In the genomic region with DNA sequence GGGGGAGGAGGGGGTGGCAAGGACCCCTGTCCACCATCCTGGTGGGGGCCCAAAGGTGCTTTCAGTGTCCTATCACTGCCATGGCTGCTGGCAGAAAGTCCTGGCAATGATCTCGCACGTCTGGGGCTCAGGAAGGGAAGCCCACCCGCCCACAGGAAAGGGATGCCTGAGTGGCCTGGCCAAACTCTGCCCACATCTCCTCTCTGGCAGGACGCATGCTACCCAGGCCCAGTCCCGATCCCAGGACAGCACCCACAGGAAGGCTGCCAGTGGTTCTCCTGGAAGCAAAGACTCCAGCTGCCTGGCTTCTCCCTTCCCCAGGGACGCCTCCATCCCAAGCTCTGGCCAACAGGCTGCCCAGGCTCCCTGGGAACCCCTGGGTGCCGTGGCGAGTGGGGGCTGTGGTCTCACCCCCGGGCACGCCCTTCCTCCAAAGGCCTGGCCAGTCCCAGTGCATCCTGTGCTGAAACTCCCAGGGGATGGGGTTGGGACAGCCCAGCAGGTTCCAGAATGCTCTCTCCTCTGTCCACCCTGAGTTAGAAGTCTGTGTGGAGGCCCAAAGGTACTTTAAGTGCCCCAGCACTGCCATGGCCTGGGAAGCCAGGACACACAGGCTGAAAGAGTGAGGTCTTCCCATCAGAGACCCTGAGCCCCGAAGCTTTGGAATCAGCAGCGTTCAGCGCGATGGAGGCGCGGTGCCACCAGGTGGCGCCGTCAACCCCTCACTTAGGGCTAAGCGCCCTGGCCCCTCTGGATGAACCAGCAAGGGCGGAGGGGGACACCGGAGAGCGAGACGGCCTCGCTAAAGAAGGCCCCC, we compare ENCODE assay signal across 8 cellular contexts. TPM values are rescaled to one million over a fixed set of nuclear protein-coding genes. Genes with fewer than 3 reads are reported as not detected.
DNase-seq lines count a peak whose midpoint lies in the region; ATAC-seq and TF ChIP-seq lines count a peak whose summit lies in the region.

No MANE protein-coding gene starts in this region.

- TF ChIP-seq CTCF in SK-N-SH (IDR thresholded peaks at IDR 0.05): peak; percentile 98

- no peak for TF ChIP-seq EP300 in SK-N-SH (IDR thresholded peaks at IDR 0.05; ENCODE audit: borderline replicate concordance in 1 of 2, low read depth in 1 of 2, low read length in 1 of 2)

- no peak overlapping the region for H3K27ac ChIP-seq in SK-N-SH (ENCODE audit: low read depth in 2 of 2, low read length in 1 of 2)
- no peak overlapping the region for H3K27ac ChIP-seq in aorta (ENCODE audit: low read depth in 1 of 2, low read length in 2 of 2)

- H3K9me2 ChIP-seq in SK-N-SH: no peaks in the 10 kb centered on the region

- H3F3A ChIP-seq in SK-N-SH (replicated peaks; ENCODE audit: insufficient read depth): no peaks in the 10 kb centered on the region

- no peaks in the 10 kb centered on the region for H4K20me1 ChIP-seq in SK-N-SH (ENCODE audit: insufficient read depth)

- no peaks in the 10 kb centered on the region for H3K79me2 ChIP-seq in SK-N-SH (ENCODE audit: insufficient read depth)

- no peaks in the 10 kb centered on the region for H3K27me3 ChIP-seq in SK-N-SH (ENCODE audit: insufficient read depth)
- H3K27me3 ChIP-seq in aorta (ENCODE audit: control insufficient read depth in 1 of 2, insufficient read depth in 2 of 2, low read length in 1 of 2): no peaks in the 10 kb centered on the region

- H3K9ac ChIP-seq in SK-N-SH: no peak overlapping the region

- no peaks in the 10 kb centered on the region for H3K9me3 ChIP-seq in SK-N-SH
- H3K9me3 ChIP-seq in aorta (ENCODE audit: control insufficient read depth, low read length): no peaks in the 10 kb centered on the region

- H3K36me3 ChIP-seq in SK-N-SH (replicated peaks in 1 of 2; ENCODE audit: control insufficient read depth in 1 of 2, insufficient read depth in 2 of 2, low read length in 1 of 2) (no peaks in the 10 kb centered on the region), aorta (ENCODE audit: control insufficient read depth in 1 of 2, insufficient read depth in 2 of 2, low read length in 1 of 2) (no peaks in the 10 kb centered on the region)

- POLR2A ChIA-PET in SK-N-SH (lab: Yijun Ruan, JAX): interaction anchor here (0.6 kb wide), 2 partner anchors 30 to 184 kb away, joined by 3 to 6 read pairs; a partner anchor contains a TSS

- 15% methylated on average over 14 of the region's 24 CpGs for WGBS in SK-N-SH (ENCODE audit: low lambda C conversion rate)
- WGBS in aorta, 2 donors: 8 to 9% methylated on average over 24 of the region's 24 CpGs

- H2AFZ ChIP-seq in SK-N-SH (ENCODE audit: low read depth): no peak overlapping the region

- TF ChIP-seq RAD21 in SK-N-SH (IDR thresholded peaks at IDR 0.05; ENCODE audit: low read length): peak; percentile 91

- H3K4me3 ChIP-seq in SK-N-SH (ENCODE audit: low read depth in 2 of 2, low read length in 1 of 2) (peak overlapping the region in 1 of 2 experiments; percentile 4; a peak in 1 of 4 replicates), aorta (ENCODE audit: low read length in 2 of 2) (no peak overlapping the region)

- peak; percentile 63 to 74 for DNase-seq in NCI-H2081 (lab: John Stamatoyannopoulos, UW)
- no peak for DNase-seq in NCI-H2081 treated with DMSO at 0.1 percent for 48 hours (lab: John Stamatoyannopoulos, UW)
- DNase-seq in Kasumi-1 (lab: John Stamatoyannopoulos, UW): peak; percentile 42 to 57
- DNase-seq in SK-N-SH: peak; percentile 96
- DNase-seq in activated naive CD4-positive, alpha-beta T cell treated with anti-CD3 and anti-CD28 coated beads, Interleukin-2, amount 50 U/mL, for 16 hours: peak; percentile 74
- DNase-seq in Right ventricle myocardium superior: peak; percentile 81
- DNase-seq in renal cortical epithelial cell (ENCODE audit: low read depth): peak; percentile 15
- peak; percentile 78 to 93 for DNase-seq in aorta

- H3K4me1 ChIP-seq in SK-N-SH (ENCODE audit: control insufficient read depth in 1 of 2, insufficient read depth in 2 of 2, low read depth in 1 of 2, low read length in 1 of 2) (peaks cover 0 to 10% of the 10 kb centered on the region in 2 experiments; a peak in 1 of 4 replicates), aorta (ENCODE audit: control insufficient read depth in 1 of 2, insufficient read depth in 2 of 2, low read length in 2 of 2) (no peaks in the 10 kb centered on the region)

- H3K4me2 ChIP-seq in SK-N-SH: no peak overlapping the region

- intact Hi-C loops in Right ventricle myocardium superior (cut with DNase I) (loop anchor here (5.0 kb wide), 2 partner anchors 234 to 284 kb away; no protein-coding TSS in a partner anchor), aorta (cut with DNase I) (loop anchor here (1.0 to 5.0 kb wide), 2 partner anchors 234 to 235 kb away; no protein-coding TSS in a partner anchor)

- ATAC-seq in Right ventricle myocardium superior (ENCODE audit: poor library complexity) (peak; percentile 95), aorta (ENCODE audit: low FRiP score) (peak; percentile 87)

- CTCF ChIA-PET in SK-N-SH (lab: Yijun Ruan, JAX): interaction anchor here (0.5 to 9.4 kb wide), 110 partner anchors 9 to 1325 kb away, joined by 3 to 257 read pairs (median 5); a partner anchor contains a TSS

TF ChIP-seq in SK-N-SH, 30 proteins besides CTCF, POLR2A, EP300 and RAD21:
- TF ChIP-seq SMC3 (IDR thresholded peaks at IDR 0.05; ENCODE audit: low read depth, low read length): peak; percentile 96
- TF ChIP-seq CHD2 (IDR thresholded peaks at IDR 0.05; ENCODE audit: low read length, partially characterized antibody): no peak
- TF ChIP-seq RCOR1 (IDR thresholded peaks at IDR 0.05; ENCODE audit: low read length): 0 out of 2 replicates have a peak, but pooled peaks have one; percentile 31
TF ChIP-seq in SK-N-SH: peak in this region for 2.

RNA-seq across cellular contexts. Expression of a gene that starts 29.8 kb away (rescaled TPM):
- polyA plus RNA-seq in SK-N-SH (2012; rRNA removed) (7.8 and 8.3 TPM in 2 replicates), aorta (1 to 10 TPM; 2.8 to 7.5 TPM)
- polyA plus RNA-seq in SK-N-SH (2012; cell fraction: cytosol; rRNA removed): 10.9 and 13.0 TPM in 2 replicates
- 5.7 and 11.1 TPM in 2 replicates for polyA plus RNA-seq in SK-N-SH (2012; cell fraction: nucleus; rRNA removed)
- total RNA-seq in Right ventricle myocardium superior (6.1 TPM), renal cortical epithelial cell (30.5 and 37.7 TPM in 2 replicates), aorta (10 to 100 TPM; 18.1 to 21.9 TPM)
